Comparison of ENCODE assay signal across 13 cellular contexts in genomic region chr10:80700252-80700651, GRCh38.
DNase-seq lines count a peak whose midpoint lies in the region; ATAC-seq and TF ChIP-seq lines count a peak whose summit lies in the region.
"Had no signal": no experiment of that assay in that cellular context is flagged by ENCODE, and none has a peak within 500 bp of the region (broad histone marks: within the 10 kb centered on the region; RNA-seq: fewer than 3 reads in every experiment).

No MANE protein-coding gene starts in this region.

- no peaks in the 10 kb centered on the region for H3K9me3 Mint-ChIP-seq in neural progenitor cell
- H3K9me3 Mint-ChIP-seq: CD4-positive, alpha-beta T cell had no signal

- no peaks in the 10 kb centered on the region for H3K4me1 ChIP-seq in neural progenitor cell
- H3K4me1 ChIP-seq: Peyer's patch had no signal

- no peak overlapping the region for H3K4me3 Mint-ChIP-seq in neural progenitor cell
- H3K4me3 Mint-ChIP-seq: CD4-positive, alpha-beta T cell had no signal

- no peaks in the 10 kb centered on the region for H3K79me2 ChIP-seq in neural progenitor cell (ENCODE audit: low read depth)

- no peaks in the 10 kb centered on the region for H3K36me3 ChIP-seq in neural progenitor cell
- H3K36me3 ChIP-seq: BLaER1, Peyer's patch had no signal

- H3K9me3 ChIP-seq in neural progenitor cell (ENCODE audit: low read depth): no peaks in the 10 kb centered on the region
- H3K9me3 ChIP-seq: BLaER1, Peyer's patch had no signal

- H4K20me1 ChIP-seq in neural progenitor cell (ENCODE audit: low read depth): no peaks in the 10 kb centered on the region
- H4K20me1 ChIP-seq: BLaER1 had no signal

- H3K27ac Mint-ChIP-seq in neural progenitor cell: no peak overlapping the region
- H3K27ac Mint-ChIP-seq: CD4-positive, alpha-beta T cell had no signal

- DNase-seq in NCI-H748 (lab: John Stamatoyannopoulos, UW; ENCODE audit: unreplicated experiment): peak; percentile 4
- DNase-seq in NCI-H748 treated with DMSO at 0.1 percent for 48 hours (lab: John Stamatoyannopoulos, UW): no peak
- peak; percentile 66 for DNase-seq in NCI-H1436 (lab: John Stamatoyannopoulos, UW)
- peak; percentile 15 for DNase-seq in NCI-H774 (lab: John Stamatoyannopoulos, UW)
- DNase-seq in neural progenitor cell (ENCODE audit: low spot score): no peak
- no peak for DNase-seq in NOMO-1 treated with DMSO at 0.1 percent for 48 hours (lab: John Stamatoyannopoulos, UW; ENCODE audit: unreplicated experiment)
- DNase-seq: NCI-H526 treated with DMSO at 0.1 percent for 48 hours, SIG-M5 had no signal

- no peak for ATAC-seq in HG03280 (IDR thresholded peaks at IDR 0.05; ENCODE audit: unreplicated experiment)

- H3K4me2 ChIP-seq in neural progenitor cell: no peak overlapping the region
- H3K4me2 ChIP-seq: BLaER1 had no signal

- peak overlapping the region; percentile 1 for H2AFZ ChIP-seq in neural progenitor cell (replicated peaks)

- H3K4me1 Mint-ChIP-seq in neural progenitor cell: peaks cover 15% of the 10 kb centered on the region

- no peak overlapping the region for H3K4me3 ChIP-seq in neural progenitor cell
- H3K4me3 ChIP-seq: BLaER1, Peyer's patch, SK-N-MC had no signal

- no peaks in the 10 kb centered on the region for H3K36me3 Mint-ChIP-seq in neural progenitor cell

- H3K27me3 Mint-ChIP-seq in neural progenitor cell (ENCODE audit: insufficient read depth, low read depth): peaks cover 6% of the 10 kb centered on the region
- H3K27me3 Mint-ChIP-seq: CD4-positive, alpha-beta T cell had no signal

- H3K27ac ChIP-seq in neural progenitor cell: no peak overlapping the region
- H3K27ac ChIP-seq: BLaER1, Peyer's patch, SK-N-MC had no signal

- H3K27me3 ChIP-seq in neural progenitor cell: no peaks in the 10 kb centered on the region
- H3K27me3 ChIP-seq: BLaER1, Peyer's patch had no signal

- TF ChIP-seq CTCF in neural progenitor cell (IDR thresholded peaks at IDR 0.05): no peak

- no peaks in the 10 kb centered on the region for H3F3A ChIP-seq in neural progenitor cell (ENCODE audit: low read depth)

- H3K9ac ChIP-seq in neural progenitor cell: no peak overlapping the region
- H3K9ac ChIP-seq: BLaER1 had no signal

Comparison
In these comparisons a context has a peak if more than half of its experiments do, and no peak if none do; other contexts are left out.
1. DNase-seq: peak in NCI-H748 (single experiment), NCI-H1436 (single experiment) and NCI-H774 (single experiment); none in NCI-H748 treated with DMSO at 0.1 percent for 48 hours (single experiment), neural progenitor cell (single experiment) and NOMO-1 treated with DMSO at 0.1 percent for 48 hours (single experiment).